Comparison of ENCODE assay signal across 8 cellular contexts in the genomic region with DNA sequence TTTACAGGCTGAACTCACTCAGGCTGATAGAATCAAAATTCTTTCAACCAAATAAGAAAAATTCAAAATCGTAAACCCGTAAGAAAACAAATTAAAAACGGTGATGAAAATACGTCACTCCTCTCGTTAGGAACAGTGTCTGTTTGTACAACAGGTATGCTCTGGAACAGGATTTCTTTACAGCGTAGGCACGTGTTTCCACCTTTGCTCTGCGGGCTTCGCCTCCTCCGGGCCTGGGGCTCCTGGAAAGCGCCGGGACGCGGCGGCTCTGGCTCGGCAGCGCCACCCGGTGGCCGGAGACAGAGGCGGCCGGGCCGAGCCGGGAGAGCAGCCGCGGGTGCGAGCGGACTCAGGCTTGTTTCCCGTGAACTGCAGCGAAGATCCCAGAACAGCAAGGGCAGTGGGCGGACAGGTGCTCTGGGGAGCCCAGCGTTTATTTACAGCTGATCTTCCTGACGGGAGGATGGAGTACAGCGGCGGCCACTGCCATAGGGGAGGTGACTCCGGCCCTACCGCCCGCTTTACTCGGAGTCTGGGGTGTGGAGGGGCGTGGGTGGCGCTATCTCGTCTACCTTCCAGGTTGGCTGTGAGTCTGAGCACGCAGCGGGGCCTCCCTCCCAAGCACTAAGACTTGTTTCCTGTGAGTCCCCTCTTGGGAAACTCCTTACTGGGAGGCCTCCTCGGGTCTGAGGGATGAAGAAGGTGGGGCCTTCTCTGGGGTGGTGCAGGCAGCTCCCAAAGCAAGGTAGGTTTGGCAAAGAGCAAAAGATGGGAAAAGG. TPM values are rescaled to one million over a fixed set of nuclear protein-coding genes. Genes with fewer than 3 reads are reported as not detected.
DNase-seq lines count a peak whose midpoint lies in the region; ATAC-seq and TF ChIP-seq lines count a peak whose summit lies in the region.

No MANE protein-coding gene starts in this region.

- H3K27ac Mint-ChIP-seq in CD4-positive, alpha-beta memory T cell, result peak overlapping the region in 5 of 7 donors; percentile 42 to 79 (median 57)
- no peak overlapping the region for H3K27ac Mint-ChIP-seq in central memory CD8-positive, alpha-beta T cell (ENCODE audit: low read depth)

- H3K9ac ChIP-seq in MM.1S (ENCODE audit: low read length), result no peak overlapping the region

- intact Hi-C loops in CD4-positive, alpha-beta memory T cell (cut with micrococcal nuclease), result loop anchor here (1.0 to 10.0 kb wide), 3 partner anchors 39 to 270 kb away; no protein-coding TSS in a partner anchor
- intact Hi-C loops in lower lobe of right lung (cut with DNase I), result no loop called here

- no peaks in the 10 kb centered on the region for H3K27me3 Mint-ChIP-seq in CD4-positive, alpha-beta memory T cell
- no peaks in the 10 kb centered on the region for H3K27me3 Mint-ChIP-seq in central memory CD8-positive, alpha-beta T cell

- ATAC-seq in central memory CD8-positive, alpha-beta T cell (replicated peaks; ENCODE audit: extremely low read depth, poor library complexity, severe bottlenecking), result peak; percentile 56
- ATAC-seq in lower lobe of right lung, result peak; percentile 61
- no peak for ATAC-seq in GM21786 (IDR thresholded peaks at IDR 0.05; ENCODE audit: unreplicated experiment)

- peaks cover 21 to 34% of the 10 kb centered on the region in 2 donors for H3K36me3 Mint-ChIP-seq in CD4-positive, alpha-beta memory T cell
- H3K36me3 Mint-ChIP-seq in central memory CD8-positive, alpha-beta T cell (ENCODE audit: insufficient read depth), result peaks cover 35% of the 10 kb centered on the region

- POLR2A ChIA-PET in CD4-positive, alpha-beta memory T cell (lab: Charles Lee; ENCODE audit: partially characterized antibody), result interaction anchor here (0.9 to 7.6 kb wide), 3 partner anchors 41 to 91 kb away, joined by 3 to 46 read pairs (median 7); partner anchors contain the start of gene ATP2A3

- CTCF ChIA-PET in CD4-positive, alpha-beta memory T cell (lab: Charles Lee; ENCODE audit: partially characterized antibody), result interaction anchor here (1.0 to 9.5 kb wide), 14 partner anchors 11 to 266 kb away, joined by 3 to 138 read pairs (median 5); partner anchors contain the start of genes ATP2A3 and P2RX1

- no peak overlapping the region for H2AFZ ChIP-seq in MM.1S (ENCODE audit: low read length)

- no peak overlapping the region for H3K4me2 ChIP-seq in MM.1S (ENCODE audit: low read depth, low read length)

- no peaks in the 10 kb centered on the region for H3K9me3 Mint-ChIP-seq in CD4-positive, alpha-beta memory T cell
- no peaks in the 10 kb centered on the region for H3K9me3 Mint-ChIP-seq in central memory CD8-positive, alpha-beta T cell

- H3K4me3 Mint-ChIP-seq in CD4-positive, alpha-beta memory T cell, result peak overlapping the region in 1 of 8 donors; percentile 34
- no peak overlapping the region for H3K4me3 Mint-ChIP-seq in central memory CD8-positive, alpha-beta T cell

- H3K9me2 ChIP-seq in MM.1S (replicated peaks; ENCODE audit: insufficient read depth, low read length), result no peaks in the 10 kb centered on the region

- DNase-seq in CD4-positive, alpha-beta memory T cell, result peak in 4 of 5 donors; percentile 52 to 65 (median 56)
- DNase-seq in MM.1S (no peak), lower lobe of right lung (peak; percentile 78), OCI-M2 (lab: John Stamatoyannopoulos, UW; ENCODE audit: unreplicated experiment) (no peak)
- DNase-seq in activated CD4-positive, CD25-positive, alpha-beta regulatory T cell treated with anti-CD3 and anti-CD28 coated beads, Interleukin-2, amount 50 U/mL, for 72 hours, result peak; percentile 73
- peak; percentile 20 to 46 for DNase-seq in central memory CD8-positive, alpha-beta T cell (ENCODE audit: low spot score in 2 of 2)
- DNase-seq in stimulated activated CD8-positive, alpha-beta memory T cell treated with anti-CD3 and anti-CD28 coated beads, Interleukin-2, amount 100 ng/mL, for 48 hours (ENCODE audit: low read depth in 2 of 2), result peak; percentile 42 to 53

- peaks cover 8% of the 10 kb centered on the region for H3K4me1 ChIP-seq in CD4-positive, alpha-beta memory T cell (ENCODE audit: insufficient read depth, low read length)
- no peaks in the 10 kb centered on the region for H3K4me1 ChIP-seq in MM.1S (ENCODE audit: low read length)
- H3K4me1 ChIP-seq in lower lobe of right lung, result peaks cover 42% of the 10 kb centered on the region

- no peak overlapping the region for H3K4me3 ChIP-seq in CD4-positive, alpha-beta memory T cell (ENCODE audit: low read length in 2 of 2)
- H3K4me3 ChIP-seq in MM.1S (ENCODE audit: low read length), result no peak overlapping the region
- H3K4me3 ChIP-seq in lower lobe of right lung, result no peak overlapping the region

- no peaks in the 10 kb centered on the region for H3F3A ChIP-seq in MM.1S (ENCODE audit: insufficient read depth, low read length)

- H3K36me3 ChIP-seq in CD4-positive, alpha-beta memory T cell (ENCODE audit: insufficient read depth, low read length), result peaks cover 34% of the 10 kb centered on the region
- 0 out of 2 replicates have a peak, but pooled peaks cover 6% of the 10 kb centered on the region for H3K36me3 ChIP-seq in MM.1S (replicated peaks; ENCODE audit: insufficient read depth, low read length)
- peaks cover 49% of the 10 kb centered on the region for H3K36me3 ChIP-seq in lower lobe of right lung

- H4K20me1 ChIP-seq in MM.1S (ENCODE audit: insufficient read depth, low read length), result no peaks in the 10 kb centered on the region

- TF ChIP-seq CTCF in MM.1S (IDR thresholded peaks at IDR 0.05; ENCODE audit: low read length) (peak; percentile 54), lower lobe of right lung (IDR thresholded peaks at IDR 0.05) (peak; percentile 97)

- H3K4me1 Mint-ChIP-seq in CD4-positive, alpha-beta memory T cell, result peaks cover 0 to 14% (median 4%) of the 10 kb centered on the region in 4 donors
- no peaks in the 10 kb centered on the region for H3K4me1 Mint-ChIP-seq in central memory CD8-positive, alpha-beta T cell

- no peaks in the 10 kb centered on the region for H3K79me2 ChIP-seq in MM.1S (ENCODE audit: low read length)

- no peaks in the 10 kb centered on the region for H3K9me3 ChIP-seq in CD4-positive, alpha-beta memory T cell (ENCODE audit: control insufficient read depth in 1 of 2, low read length in 2 of 2)
- H3K9me3 ChIP-seq in MM.1S (replicated peaks; ENCODE audit: insufficient read depth, low read length), result no peaks in the 10 kb centered on the region
- no peaks in the 10 kb centered on the region for H3K9me3 ChIP-seq in lower lobe of right lung

- H3K27me3 ChIP-seq in CD4-positive, alpha-beta memory T cell (ENCODE audit: insufficient read depth, low read length), result no peaks in the 10 kb centered on the region
- no peaks in the 10 kb centered on the region for H3K27me3 ChIP-seq in MM.1S (replicated peaks; ENCODE audit: insufficient read depth, low read length)
- H3K27me3 ChIP-seq in lower lobe of right lung (ENCODE audit: low read depth), result no peaks in the 10 kb centered on the region

- no peak overlapping the region for H3K27ac ChIP-seq in CD4-positive, alpha-beta memory T cell (ENCODE audit: low read depth, low read length)
- H3K27ac ChIP-seq in MM.1S (ENCODE audit: low read length) (no peak overlapping the region), lower lobe of right lung (peak overlapping the region; percentile 41)

RNA-seq across cellular contexts. Expression of gene ATP2A3, which starts 40.5 kb away (rescaled TPM):
- 100 to 1,000 TPM; 157 to 177 TPM for total RNA-seq in CD4-positive, alpha-beta memory T cell
- 10 to 100 TPM; 34.4 to 89.0 TPM for polyA plus RNA-seq in CD4-positive, alpha-beta memory T cell
- 45.6 TPM for total RNA-seq in lower lobe of right lung

Comparison
In these comparisons a context has a peak if more than half of its experiments do, and no peak if none do; other contexts are left out.
1. DNase-seq: peak in CD4-positive, alpha-beta memory T cell (4 of 5), activated CD4-positive, CD25-positive, alpha-beta regulatory T cell treated with anti-CD3 and anti-CD28 coated beads, Interleukin-2, amount 50 U/mL, for 72 hours (single experiment), central memory CD8-positive, alpha-beta T cell (2 of 2), lower lobe of right lung (single experiment) and stimulated activated CD8-positive, alpha-beta memory T cell treated with anti-CD3 and anti-CD28 coated beads, Interleukin-2, amount 100 ng/mL, for 48 hours (2 of 2); none in MM.1S (single experiment) and OCI-M2 (single experiment).